Comparison of ENCODE assay signal across 35 cellular contexts in genomic region chr3:198018416-198018815, GRCh38.
"Had no signal": no experiment of that assay in that cellular context is flagged by ENCODE, and none has a peak within 500 bp of the region (broad histone marks: within the 10 kb centered on the region; RNA-seq: fewer than 3 reads in every experiment).

No MANE protein-coding gene starts in this region.

- H3K36me3 ChIP-seq: MG63 had no signal

- H3K9me3 ChIP-seq: MG63 had no signal

- DNase-seq: Karpas-422, Kasumi-1, MG63, MM.1S, MV-4-11, NCI-H1048, NCI-H1092, NCI-H1092 treated with DMSO at 0.1 percent for 48 hours, NCI-H1105, NCI-H1105 treated with DMSO at 0.1 percent for 48 hours, NCI-H1417, NCI-H1417 treated with DMSO at 0.1 percent for 48 hours, NCI-H1436, NCI-H1436 treated with DMSO at 0.1 percent for 48 hours, NCI-H146, NCI-H1694, NCI-H1694 treated with DMSO at 0.1 percent for 48 hours, NCI-H187, NCI-H187 treated with DMSO at 0.1 percent for 48 hours, NCI-H1930, NCI-H2029, NCI-H2029 treated with DMSO at 0.1 percent for 48 hours, NCI-H2081, NCI-H2081 treated with DMSO at 0.1 percent for 48 hours, NCI-H2107, NCI-H2171, NCI-H2171 treated with DMSO at 0.1 percent for 48 hours, NCI-H2227 treated with DMSO at 0.1 percent for 48 hours, NCI-H226, NCI-H345, NCI-H446, NCI-H446 treated with DMSO at 0.1 percent for 48 hours, NCI-H510A, NCI-H510A treated with DMSO at 0.1 percent for 48 hours, NCI-H524 had no signal

- H3K4me3 ChIP-seq: MG63 had no signal

- H3K27me3 ChIP-seq: MG63 had no signal
